Comparison of ENCODE assay signal across 1 cellular context in the genomic region with DNA sequence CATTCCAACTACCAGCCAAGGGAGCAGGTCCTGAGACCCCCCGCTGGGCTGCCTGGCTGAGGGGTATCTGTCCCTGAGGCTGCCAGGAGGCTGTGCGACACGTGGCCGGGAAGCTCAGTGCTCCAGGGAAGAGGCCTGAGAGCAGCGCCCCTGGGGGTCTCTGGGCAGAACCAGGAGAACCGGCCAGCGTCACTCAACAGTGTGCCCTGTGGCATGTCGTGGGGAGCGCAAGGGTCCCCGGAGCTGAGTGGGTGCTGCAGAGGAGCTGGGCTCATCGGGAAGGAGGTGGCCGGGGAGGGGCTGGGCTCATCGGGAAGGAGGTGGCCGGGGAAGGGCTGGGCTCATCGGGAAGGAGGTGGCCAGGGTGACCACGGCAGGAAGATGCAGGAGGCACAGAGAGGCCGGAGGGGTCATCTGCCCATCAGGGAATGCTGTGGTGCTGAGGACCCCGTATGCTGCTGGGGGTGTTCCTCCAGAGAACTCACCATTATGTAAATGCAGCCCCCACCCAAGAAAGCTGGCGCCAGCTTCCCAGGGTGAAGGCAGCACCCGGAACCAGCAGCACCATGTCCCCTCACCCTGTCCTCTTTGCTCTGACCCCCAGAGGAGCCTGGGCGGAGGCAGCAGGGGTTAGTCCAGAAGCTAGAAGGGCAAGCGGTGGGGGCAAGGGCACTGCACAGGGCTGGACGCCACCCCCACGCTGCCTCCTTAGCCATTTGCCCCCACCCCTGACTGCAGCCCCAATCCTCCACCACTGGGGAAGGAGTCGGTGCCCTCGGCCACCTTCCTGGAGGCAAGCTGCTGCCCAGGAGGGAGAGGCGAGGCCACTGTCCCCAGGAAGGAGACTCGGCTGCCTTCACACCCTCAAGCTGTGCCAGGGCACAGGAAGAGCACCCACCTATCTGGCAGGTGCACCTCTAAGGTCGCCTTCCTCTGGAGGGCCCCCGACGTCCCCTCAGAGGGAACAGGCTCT.
TF ChIP-seq lines count a peak whose summit lies in the region.

No MANE protein-coding gene starts in this region.

TF ChIP-seq in WTC11, 78 proteins besides CTCF, POLR2A, EP300 and RAD21:
- TF ChIP-seq ARID4B (CRISPR knock-in tag; IDR thresholded peaks at IDR 0.05; ENCODE audit: borderline replicate concordance) (no peak), CBFB (CRISPR knock-in tag; IDR thresholded peaks at IDR 0.05; ENCODE audit: low read depth) (no peak), ZNF219 (CRISPR knock-in tag; IDR thresholded peaks at IDR 0.05; ENCODE audit: borderline replicate concordance) (no peak), CREB1 (CRISPR knock-in tag; IDR thresholded peaks at IDR 0.05) (no peak), GRHL2 (CRISPR knock-in tag; IDR thresholded peaks at IDR 0.05; ENCODE audit: insufficient replicate concordance, severe bottlenecking) (no peak), SP1 (CRISPR knock-in tag; conservative IDR thresholded peaks at IDR 0.05) (no peak), RELA (CRISPR knock-in tag; IDR thresholded peaks at IDR 0.05; ENCODE audit: borderline replicate concordance) (no peak), JUN (CRISPR knock-in tag; IDR thresholded peaks at IDR 0.05) (no peak), EMX1 (CRISPR knock-in tag; IDR thresholded peaks at IDR 0.05) (no peak), NFE2L1 (CRISPR knock-in tag; IDR thresholded peaks at IDR 0.05) (no peak), ZNF317 (CRISPR knock-in tag; IDR thresholded peaks at IDR 0.05; ENCODE audit: borderline replicate concordance, low read depth) (no peak), NFYB (CRISPR knock-in tag; conservative IDR thresholded peaks at IDR 0.05; ENCODE audit: low read depth) (no peak), SOX15 (CRISPR knock-in tag; IDR thresholded peaks at IDR 0.05) (no peak)
- TF ChIP-seq, protein P1, sequence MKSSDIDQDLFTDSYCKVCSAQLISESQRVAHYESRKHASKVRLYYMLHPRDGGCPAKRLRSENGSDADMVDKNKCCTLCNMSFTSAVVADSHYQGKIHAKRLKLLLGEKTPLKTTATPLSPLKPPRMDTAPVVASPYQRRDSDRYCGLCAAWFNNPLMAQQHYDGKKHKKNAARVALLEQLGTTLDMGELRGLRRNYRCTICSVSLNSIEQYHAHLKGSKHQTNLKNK (CRISPR knock-in tag; IDR thresholded peaks at IDR 0.05), result no peak
- TF ChIP-seq, protein P2, sequence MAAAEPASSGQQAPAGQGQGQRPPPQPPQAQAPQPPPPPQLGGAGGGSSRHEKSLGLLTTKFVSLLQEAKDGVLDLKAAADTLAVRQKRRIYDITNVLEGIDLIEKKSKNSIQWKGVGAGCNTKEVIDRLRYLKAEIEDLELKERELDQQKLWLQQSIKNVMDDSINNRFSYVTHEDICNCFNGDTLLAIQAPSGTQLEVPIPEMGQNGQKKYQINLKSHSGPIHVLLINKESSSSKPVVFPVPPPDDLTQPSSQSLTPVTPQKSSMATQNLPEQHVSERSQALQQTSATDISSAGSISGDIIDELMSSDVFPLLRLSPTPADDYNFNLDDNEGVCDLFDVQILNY (CRISPR knock-in tag; IDR thresholded peaks at IDR 0.05), result no peak
TF ChIP-seq in WTC11: peak in this region for 0.
